6 cellular contexts compared by ENCODE assay signal in genomic region chr6:30717845-30718795, GRCh38. TPM values are rescaled to one million over a fixed set of nuclear protein-coding genes. Genes with fewer than 3 reads are reported as not detected.
DNase-seq lines count a peak whose midpoint lies in the region; ATAC-seq and TF ChIP-seq lines count a peak whose summit lies in the region.
"Not testable (repeated sequence)": the region's sequence is repeated elsewhere in the genome, so short reads cannot be mapped to it uniquely, and the experiment has no call there.

No MANE protein-coding gene starts in this region.

- H3K9ac ChIP-seq in OCI-LY3 (ENCODE audit: low read length) = peak overlapping the region; percentile 79

- peak overlapping the region; percentile 92 for H3K4me3 ChIP-seq in CD4-positive, CD25-positive, alpha-beta regulatory T cell (ENCODE audit: low read depth, low read length)
- peak overlapping the region; percentile 99 for H3K4me3 ChIP-seq in OCI-LY3 (ENCODE audit: low read length)
- peak overlapping the region; percentile 68 to 76 (median 73) for H3K4me3 ChIP-seq in esophagus muscularis mucosa
- H3K4me3 ChIP-seq in mononuclear cell (ENCODE audit: low read length) = peak overlapping the region; percentile 29

- peak overlapping the region; percentile 92 for H3K27ac ChIP-seq in CD4-positive, CD25-positive, alpha-beta regulatory T cell (ENCODE audit: insufficient read depth, low read length, poor library complexity, severe bottlenecking)
- H3K27ac ChIP-seq in OCI-LY3 (ENCODE audit: low read length) (peak overlapping the region; percentile 89), esophagus muscularis mucosa (replicated peaks in 1 of 4) (peak overlapping the region; percentile 82 to 95 (median 92))

- not testable (repeated sequence) for TF ChIP-seq POLR2A in esophagus muscularis mucosa (IDR thresholded peaks at IDR 0.05; ENCODE audit: low read depth)

- H3K27ac Mint-ChIP-seq in CD4-positive, CD25-positive, alpha-beta regulatory T cell = peak overlapping the region; percentile 98 to 100 (median 100)
- H3K27ac Mint-ChIP-seq in activated naive CD8-positive, alpha-beta T cell treated with anti-CD3 and anti-CD28 coated beads for 36 hours = peak overlapping the region; percentile 100
- H3K27ac Mint-ChIP-seq in stimulated activated effector memory CD8-positive, alpha-beta T cell treated with anti-CD3 and anti-CD28 coated beads, Interleukin-12 subunit alpha, Interleukin-12 subunit beta, amount 100 ng/mL, for 72 hours = peak overlapping the region; percentile 99

- peaks cover 55% of the 10 kb centered on the region for H3K79me2 ChIP-seq in OCI-LY3 (ENCODE audit: low read length)

- peak overlapping the region; percentile 93 to 98 (median 98) for H3K4me3 Mint-ChIP-seq in CD4-positive, CD25-positive, alpha-beta regulatory T cell
- H3K4me3 Mint-ChIP-seq in activated naive CD8-positive, alpha-beta T cell treated with anti-CD3 and anti-CD28 coated beads for 36 hours = peak overlapping the region; percentile 97
- peak overlapping the region; percentile 94 for H3K4me3 Mint-ChIP-seq in stimulated activated effector memory CD8-positive, alpha-beta T cell treated with anti-CD3 and anti-CD28 coated beads, Interleukin-12 subunit alpha, Interleukin-12 subunit beta, amount 100 ng/mL, for 72 hours

- not testable (repeated sequence) for H3K9me3 Mint-ChIP-seq in CD4-positive, CD25-positive, alpha-beta regulatory T cell; activated naive CD8-positive, alpha-beta T cell treated with anti-CD3 and anti-CD28 coated beads for 36 hours; stimulated activated effector memory CD8-positive, alpha-beta T cell treated with anti-CD3 and anti-CD28 coated beads, Interleukin-12 subunit alpha, Interleukin-12 subunit beta, amount 100 ng/mL, for 72 hours

- ATAC-seq in CD4-positive, CD25-positive, alpha-beta regulatory T cell (ENCODE audit: low read depth in 2 of 2); stimulated activated effector memory CD8-positive, alpha-beta T cell treated with anti-CD3 and anti-CD28 coated beads, Interleukin-12 subunit alpha, Interleukin-12 subunit beta, amount 100 ng/mL, for 72 hours: not testable (repeated sequence)

- H3K4me2 ChIP-seq in OCI-LY3 (ENCODE audit: low read length) = peak overlapping the region; percentile 93

- peaks cover 22 to 67% (median 48%) of the 10 kb centered on the region in 4 donors for H3K4me1 Mint-ChIP-seq in CD4-positive, CD25-positive, alpha-beta regulatory T cell
- peaks cover 41% of the 10 kb centered on the region for H3K4me1 Mint-ChIP-seq in activated naive CD8-positive, alpha-beta T cell treated with anti-CD3 and anti-CD28 coated beads for 36 hours
- peaks cover 63% of the 10 kb centered on the region for H3K4me1 Mint-ChIP-seq in stimulated activated effector memory CD8-positive, alpha-beta T cell treated with anti-CD3 and anti-CD28 coated beads, Interleukin-12 subunit alpha, Interleukin-12 subunit beta, amount 100 ng/mL, for 72 hours

- H3K27me3 ChIP-seq in CD4-positive, CD25-positive, alpha-beta regulatory T cell (ENCODE audit: control insufficient read depth, insufficient read depth, low read length); OCI-LY3 (ENCODE audit: low read depth, low read length); esophagus muscularis mucosa; mononuclear cell (ENCODE audit: insufficient read depth, low read length): not testable (repeated sequence)

- H4K20me1 ChIP-seq in OCI-LY3 (ENCODE audit: insufficient read depth, low read length) = peaks cover 17% of the 10 kb centered on the region

- WGBS in esophagus muscularis mucosa = 77% methylated on average over 37 of the region's 38 CpGs

- peaks cover 23% of the 10 kb centered on the region for H3K36me3 Mint-ChIP-seq in CD4-positive, CD25-positive, alpha-beta regulatory T cell
- H3K36me3 Mint-ChIP-seq in activated naive CD8-positive, alpha-beta T cell treated with anti-CD3 and anti-CD28 coated beads for 36 hours = peaks cover 65% of the 10 kb centered on the region
- peaks cover 77% of the 10 kb centered on the region for H3K36me3 Mint-ChIP-seq in stimulated activated effector memory CD8-positive, alpha-beta T cell treated with anti-CD3 and anti-CD28 coated beads, Interleukin-12 subunit alpha, Interleukin-12 subunit beta, amount 100 ng/mL, for 72 hours

- not testable (repeated sequence) for H2AFZ ChIP-seq in OCI-LY3 (ENCODE audit: low read depth, low read length)

- TF ChIP-seq CTCF in OCI-LY3 (IDR thresholded peaks at IDR 0.05; ENCODE audit: low read depth, low read length); esophagus muscularis mucosa (IDR thresholded peaks at IDR 0.05): not testable (repeated sequence)

- intact Hi-C loops in esophagus muscularis mucosa (cut with DNase I) = not testable (repeated sequence)

- H3K4me1 ChIP-seq in CD4-positive, CD25-positive, alpha-beta regulatory T cell (ENCODE audit: control insufficient read depth, insufficient read depth, low read length, poor library complexity, severe bottlenecking) = peaks cover 44% of the 10 kb centered on the region
- H3K4me1 ChIP-seq in OCI-LY3 (ENCODE audit: low read length) (peaks cover 31% of the 10 kb centered on the region), esophagus muscularis mucosa (peaks cover 36 to 51% (median 46%) of the 10 kb centered on the region in 4 donors), mononuclear cell (ENCODE audit: insufficient read depth, low read length) (peaks cover 50% of the 10 kb centered on the region)

- H3K27me3 Mint-ChIP-seq in CD4-positive, CD25-positive, alpha-beta regulatory T cell = not testable (repeated sequence)
- peaks cover 12% of the 10 kb centered on the region for H3K27me3 Mint-ChIP-seq in activated naive CD8-positive, alpha-beta T cell treated with anti-CD3 and anti-CD28 coated beads for 36 hours

- not testable (repeated sequence) for H3K9me3 ChIP-seq in CD4-positive, CD25-positive, alpha-beta regulatory T cell (ENCODE audit: control insufficient read depth in 2 of 2, low read length in 2 of 2); OCI-LY3 (ENCODE audit: insufficient read depth, low read length); esophagus muscularis mucosa; mononuclear cell (ENCODE audit: low read depth, low read length)

- DNase-seq in CD4-positive, CD25-positive, alpha-beta regulatory T cell; activated naive CD8-positive, alpha-beta T cell treated with anti-CD3 and anti-CD28 coated beads for 36 hours; esophagus muscularis mucosa (ENCODE audit: extremely low spot score); stimulated activated effector memory CD8-positive, alpha-beta T cell treated with anti-CD3 and anti-CD28 coated beads, Interleukin-12 subunit alpha, Interleukin-12 subunit beta, amount 100 ng/mL, for 72 hours (ENCODE audit: low spot score in 2 of 2): not testable (repeated sequence)

- peaks cover 24% of the 10 kb centered on the region for H3K36me3 ChIP-seq in CD4-positive, CD25-positive, alpha-beta regulatory T cell (ENCODE audit: control insufficient read depth, insufficient read depth, low read length)
- H3K36me3 ChIP-seq in OCI-LY3 (replicated peaks; ENCODE audit: low read depth, low read length) = peaks cover 22% of the 10 kb centered on the region
- peaks cover 17 to 31% (median 25%) of the 10 kb centered on the region in 4 donors for H3K36me3 ChIP-seq in esophagus muscularis mucosa

- TF ChIP-seq EP300 in esophagus muscularis mucosa (IDR thresholded peaks at IDR 0.05) = not testable (repeated sequence)

RNA-seq across cellular contexts. Expression of gene MDC1, which starts 1.0 kb away (rescaled TPM):
- total RNA-seq in CD4-positive, CD25-positive, alpha-beta regulatory T cell = 32.7 TPM
- 1 to 10 TPM; 1.2 to 5.0 (median 3.7) TPM for polyA plus RNA-seq in CD4-positive, CD25-positive, alpha-beta regulatory T cell
- total RNA-seq in activated naive CD8-positive, alpha-beta T cell treated with anti-CD3 and anti-CD28 coated beads for 36 hours = 10 to 100 TPM; 63.2 to 67.0 TPM
- total RNA-seq in esophagus muscularis mucosa (10 to 100 TPM; 10.8 to 20.3 (median 13.1) TPM), mononuclear cell (6.4 TPM)

RNA-seq across cellular contexts. Expression of gene TUBB, which starts 2.0 kb away (rescaled TPM):
- total RNA-seq in CD4-positive, CD25-positive, alpha-beta regulatory T cell = 119 TPM
- polyA plus RNA-seq in CD4-positive, CD25-positive, alpha-beta regulatory T cell = 100 to 1,000 TPM; 125 to 158 (median 138) TPM
- 1,000 to 10,000 TPM; 1,515 to 1,538 TPM for total RNA-seq in activated naive CD8-positive, alpha-beta T cell treated with anti-CD3 and anti-CD28 coated beads for 36 hours
- total RNA-seq in esophagus muscularis mucosa = 100 to 1,000 TPM; 208 to 398 (median 272) TPM
- 99.5 TPM for total RNA-seq in mononuclear cell

RNA-seq across cellular contexts. Expression of gene FLOT1, which starts 24.4 kb away (rescaled TPM):
- total RNA-seq in CD4-positive, CD25-positive, alpha-beta regulatory T cell = 25.3 TPM
- polyA plus RNA-seq in CD4-positive, CD25-positive, alpha-beta regulatory T cell = 10 to 100 TPM; 30.5 to 63.2 (median 48.1) TPM
- total RNA-seq in activated naive CD8-positive, alpha-beta T cell treated with anti-CD3 and anti-CD28 coated beads for 36 hours = 100 to 1,000 TPM; 104 to 107 TPM
- total RNA-seq in esophagus muscularis mucosa = 100 to 1,000 TPM; 115 to 214 (median 166) TPM
- total RNA-seq in mononuclear cell = 68.1 TPM

RNA-seq across cellular contexts. Expression of gene IER3, which starts 26.2 kb away (rescaled TPM):
- total RNA-seq in CD4-positive, CD25-positive, alpha-beta regulatory T cell = 5.1 TPM
- 1 to 10 TPM in 3 of 4 donors, under 1 TPM in 1; 0.38 to 2.2 (median 1.4) TPM for polyA plus RNA-seq in CD4-positive, CD25-positive, alpha-beta regulatory T cell
- total RNA-seq in activated naive CD8-positive, alpha-beta T cell treated with anti-CD3 and anti-CD28 coated beads for 36 hours = 100 to 1,000 TPM; 295 to 310 TPM
- total RNA-seq in esophagus muscularis mucosa (10 to 100 TPM in 2 of 4 donors, 1 to 10 TPM in 2; 8.9 to 45.4 (median 11.0) TPM), mononuclear cell (546 TPM)

RNA-seq across cellular contexts. Expression of gene NRM, which starts 27.3 kb away (rescaled TPM):
- total RNA-seq in CD4-positive, CD25-positive, alpha-beta regulatory T cell = 9.0 TPM
- polyA plus RNA-seq in CD4-positive, CD25-positive, alpha-beta regulatory T cell = 10 to 100 TPM in 1 of 4 donors, 1 to 10 TPM in 3; 7.5 to 17.7 (median 9.2) TPM
- 10 to 100 TPM; 19.7 to 20.2 TPM for total RNA-seq in activated naive CD8-positive, alpha-beta T cell treated with anti-CD3 and anti-CD28 coated beads for 36 hours
- total RNA-seq in esophagus muscularis mucosa (10 to 100 TPM in 1 of 4 donors, 1 to 10 TPM in 3; 4.6 to 10.2 (median 6.2) TPM), mononuclear cell (4.5 TPM)

Comparison
In these comparisons a context has a peak if more than half of its experiments do, and no peak if none do; other contexts are left out.
1. H3K4me3 ChIP-seq: peak in every context shown above with its lines; median percentile 99 in OCI-LY3; 92 in CD4-positive, CD25-positive, alpha-beta regulatory T cell; 73 in esophagus muscularis mucosa; 29 in mononuclear cell.